6 cellular contexts compared by ENCODE assay signal in genomic region chr6:24322446-24322845, GRCh38. TPM values are rescaled to one million over a fixed set of nuclear protein-coding genes. Genes with fewer than 3 reads are reported as not detected.
"Had no signal": no experiment of that assay in that cellular context is flagged by ENCODE, and none has a peak within 500 bp of the region (broad histone marks: within the 10 kb centered on the region; RNA-seq: fewer than 3 reads in every experiment).

No MANE protein-coding gene starts in this region.

RNA-seq across cellular contexts. Expression of gene DCDC2, which starts 35.4 kb away (rescaled TPM):
- total RNA-seq: left ventricle myocardium inferior; mesenteric fat pad; naive thymus-derived CD8-positive, alpha-beta T cell; right cardiac atrium; sciatic nerve had no signal
- polyA plus RNA-seq: immature natural killer cell; naive thymus-derived CD8-positive, alpha-beta T cell; right cardiac atrium had no signal
